In genomic region chr7:47292832-47293309, GRCh38 we compare ENCODE assay signal across 2 cellular contexts.
TF ChIP-seq lines count a peak whose summit lies in the region.

No MANE protein-coding gene starts in this region.

TF ChIP-seq in SK-N-SH, 30 proteins besides CTCF, POLR2A, EP300 and RAD21 (continued from another document):
- TF ChIP-seq NRF1 (IDR thresholded peaks at IDR 0.05; ENCODE audit: low read depth, low read length) (no peak), PBX3 (IDR thresholded peaks at IDR 0.05) (no peak), ELF1 (IDR thresholded peaks at IDR 0.05) (no peak), USF2 (IDR thresholded peaks at IDR 0.05; ENCODE audit: borderline replicate concordance, low read depth, low read length) (no peak), TEAD4 (IDR thresholded peaks at IDR 0.05; ENCODE audit: borderline replicate concordance, insufficient read depth) (no peak), TCF12 (IDR thresholded peaks at IDR 0.05) (no peak), POLR2AphosphoS5 (IDR thresholded peaks at IDR 0.05; ENCODE audit: low read depth, low read length) (no peak), FOXM1 (IDR thresholded peaks at IDR 0.05; ENCODE audit: low read depth) (no peak), RFX5 (IDR thresholded peaks at IDR 0.05; ENCODE audit: low read length) (no peak)
- TF ChIP-seq, protein P1, sequence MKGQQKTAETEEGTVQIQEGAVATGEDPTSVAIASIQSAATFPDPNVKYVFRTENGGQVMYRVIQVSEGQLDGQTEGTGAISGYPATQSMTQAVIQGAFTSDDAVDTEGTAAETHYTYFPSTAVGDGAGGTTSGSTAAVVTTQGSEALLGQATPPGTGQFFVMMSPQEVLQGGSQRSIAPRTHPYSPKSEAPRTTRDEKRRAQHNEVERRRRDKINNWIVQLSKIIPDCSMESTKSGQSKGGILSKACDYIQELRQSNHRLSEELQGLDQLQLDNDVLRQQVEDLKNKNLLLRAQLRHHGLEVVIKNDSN (IDR thresholded peaks at IDR 0.05; ENCODE audit: borderline replicate concordance, low read depth): no peak
TF ChIP-seq in SK-N-SH: peak in this region for 0.

TF ChIP-seq in SK-N-SH treated with all-trans-retinoic acid at 6 μM for 48 hours, 23 proteins besides CTCF, POLR2A, EP300 and RAD21 (continued from another document):
- no peak for TF ChIP-seq CREB5 (CRISPR knock-in tag; IDR thresholded peaks at IDR 0.05; ENCODE audit: low read depth)
- TF ChIP-seq SNAI2 (CRISPR knock-in tag; IDR thresholded peaks at IDR 0.05): no peak
- TF ChIP-seq PPARA (CRISPR knock-in tag; IDR thresholded peaks at IDR 0.05; ENCODE audit: borderline replicate concordance): no peak
